17 cellular contexts compared by ENCODE assay signal in the genomic region with DNA sequence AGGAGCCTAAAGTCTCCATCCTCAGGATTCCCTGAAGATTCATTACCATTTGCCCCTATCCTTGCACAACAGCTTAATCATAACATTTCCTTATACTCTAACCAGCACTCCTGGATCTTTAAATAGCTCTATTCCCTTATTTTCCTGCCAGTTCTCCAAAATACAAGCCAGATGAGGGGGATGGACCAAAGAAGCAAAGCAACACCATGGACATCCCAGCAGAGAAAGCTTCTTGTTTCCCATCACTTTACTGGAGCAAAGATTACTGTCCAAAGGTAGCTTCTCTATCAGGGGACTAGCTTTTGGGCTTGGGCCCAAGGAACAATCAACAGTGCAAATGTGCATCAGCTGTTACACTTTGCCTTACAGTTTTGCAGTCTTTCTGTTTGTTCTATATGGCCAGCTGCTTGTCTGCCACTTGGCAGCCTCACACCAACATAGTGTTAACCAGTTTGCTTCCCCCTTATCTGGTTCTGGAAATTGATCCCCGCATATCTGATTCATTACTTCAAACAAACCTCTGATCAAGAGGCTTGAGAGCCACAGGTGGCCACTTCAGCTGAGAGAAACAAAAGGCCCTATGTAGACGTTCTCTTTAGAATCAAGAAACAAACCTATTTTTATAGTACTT.
DNase-seq lines count a peak whose midpoint lies in the region; ATAC-seq and TF ChIP-seq lines count a peak whose summit lies in the region.
"Had no signal": no experiment of that assay in that cellular context is flagged by ENCODE, and none has a peak within 500 bp of the region (broad histone marks: within the 10 kb centered on the region; RNA-seq: fewer than 3 reads in every experiment).

No MANE protein-coding gene starts in this region.

- H3K9me3 Mint-ChIP-seq in GM23338: no peaks in the 10 kb centered on the region; the same call in 2 of the 3 replicates

- H3K36me3 ChIP-seq in GM23338 (ENCODE audit: insufficient read depth): no peaks in the 10 kb centered on the region
- H3K36me3 ChIP-seq: BLaER1 treated with 17β-estradiol and CSF1 and Interleukin-3, amounts not matched to agents 10 nM and 100 nM had no signal

- TF ChIP-seq CTCF in GM23338 (conservative IDR thresholded peaks at IDR 0.05; ENCODE audit: low read depth in 2 of 2) (no peak), fibroblast of pulmonary artery (IDR thresholded peaks at IDR 0.05; ENCODE audit: low read length, missing control alignments) (no peak)

- no peak overlapping the region for H3K27ac Mint-ChIP-seq in GM23338
- H3K27ac Mint-ChIP-seq: CD8-positive, alpha-beta memory T cell; T-helper 1 cell treated with Interleukin-12 subunit alpha and Interleukin-12 subunit beta and Interleukin-4 antibody, amounts not matched to agents 30 μg/mL and 1 μg/mL, for 36 hours had no signal

- DNase-seq in COLO668 (lab: John Stamatoyannopoulos, UW; ENCODE audit: unreplicated experiment) (peak; percentile 40), GM23338 (ENCODE audit: low spot score) (peak; percentile 3), NCI-H345 (lab: John Stamatoyannopoulos, UW) (peak; percentile 47), fibroblast of pulmonary artery (ENCODE audit: low read depth) (peak; percentile 6), NCI-H446 (lab: John Stamatoyannopoulos, UW) (no peak), GF-D8 (lab: John Stamatoyannopoulos, UW) (no peak), dermis blood vessel endothelial cell (no peak)
- DNase-seq: CD8-positive, alpha-beta memory T cell; KG1; MV-4-11; NCI-H187 treated with DMSO at 0.1 percent for 48 hours; NCI-H510A treated with DMSO at 0.1 percent for 48 hours had no signal

- H2AFZ ChIP-seq in GM23338: 0 out of 2 replicates have a peak overlapping the region, but pooled peaks have one; percentile 20

- H3K79me2 ChIP-seq in GM23338 (replicated peaks; ENCODE audit: insufficient read depth): no peaks in the 10 kb centered on the region

- H3K4me1 ChIP-seq in GM23338 (ENCODE audit: insufficient read depth): peaks cover 7% of the 10 kb centered on the region; the same call in 1 of the 2 replicates
- H3K4me1 ChIP-seq: BLaER1 treated with 17β-estradiol and CSF1 and Interleukin-3, amounts not matched to agents 10 nM and 100 nM had no signal

- no peak for ATAC-seq in GM23338
- ATAC-seq in GM21825 (IDR thresholded peaks at IDR 0.05; ENCODE audit: unreplicated experiment): no peak
- ATAC-seq: GM12878, HepG2 had no signal

- H3F3A ChIP-seq in GM23338 (replicated peaks; ENCODE audit: low read depth): no peaks in the 10 kb centered on the region

- H3K9me2 ChIP-seq in GM23338 (ENCODE audit: insufficient read depth): no peaks in the 10 kb centered on the region

- H3K27me3 Mint-ChIP-seq in GM23338 (ENCODE audit: insufficient read depth, low read depth, poor library complexity): peaks cover 2% of the 10 kb centered on the region
- H3K27me3 Mint-ChIP-seq: CD8-positive, alpha-beta memory T cell had no signal

- H3K27ac ChIP-seq in GM23338 (ENCODE audit: low read depth): no peak overlapping the region
- H3K27ac ChIP-seq: BLaER1 treated with 17β-estradiol and CSF1 and Interleukin-3, amounts not matched to agents 10 nM and 100 nM had no signal

- no peaks in the 10 kb centered on the region for H4K20me1 ChIP-seq in GM23338 (replicated peaks; ENCODE audit: insufficient read depth)
- H4K20me1 ChIP-seq: BLaER1 treated with 17β-estradiol and CSF1 and Interleukin-3, amounts not matched to agents 10 nM and 100 nM had no signal

- H3K27me3 ChIP-seq in GM23338 (ENCODE audit: insufficient read depth): no peaks in the 10 kb centered on the region
- H3K27me3 ChIP-seq: BLaER1 treated with 17β-estradiol and CSF1 and Interleukin-3, amounts not matched to agents 10 nM and 100 nM had no signal

- H3K4me1 Mint-ChIP-seq in GM23338: peaks cover 19% of the 10 kb centered on the region
- H3K4me1 Mint-ChIP-seq: CD8-positive, alpha-beta memory T cell had no signal

- no peaks in the 10 kb centered on the region for H3K36me3 Mint-ChIP-seq in GM23338 (ENCODE audit: low read depth)
- H3K36me3 Mint-ChIP-seq: CD8-positive, alpha-beta memory T cell had no signal

- no peak overlapping the region for H3K4me3 Mint-ChIP-seq in GM23338
- H3K4me3 Mint-ChIP-seq: CD8-positive, alpha-beta memory T cell; T-helper 1 cell treated with Interleukin-12 subunit alpha and Interleukin-12 subunit beta and Interleukin-4 antibody, amounts not matched to agents 30 μg/mL and 1 μg/mL, for 36 hours had no signal

- H3K4me3 ChIP-seq in GM23338 (no peak overlapping the region), fibroblast of pulmonary artery (replicated peaks; ENCODE audit: low read depth, low read length) (no peak overlapping the region)
- H3K4me3 ChIP-seq: BLaER1 treated with 17β-estradiol and CSF1 and Interleukin-3, amounts not matched to agents 10 nM and 100 nM; GM12878 had no signal

- H3K4me2 ChIP-seq in GM23338: no peak overlapping the region
- H3K4me2 ChIP-seq: BLaER1 treated with 17β-estradiol and CSF1 and Interleukin-3, amounts not matched to agents 10 nM and 100 nM had no signal

TF ChIP-seq in GM23338, 12 proteins besides CTCF, POLR2A, EP300 and RAD21 (continues in another document):
- TF ChIP-seq, protein P1, sequence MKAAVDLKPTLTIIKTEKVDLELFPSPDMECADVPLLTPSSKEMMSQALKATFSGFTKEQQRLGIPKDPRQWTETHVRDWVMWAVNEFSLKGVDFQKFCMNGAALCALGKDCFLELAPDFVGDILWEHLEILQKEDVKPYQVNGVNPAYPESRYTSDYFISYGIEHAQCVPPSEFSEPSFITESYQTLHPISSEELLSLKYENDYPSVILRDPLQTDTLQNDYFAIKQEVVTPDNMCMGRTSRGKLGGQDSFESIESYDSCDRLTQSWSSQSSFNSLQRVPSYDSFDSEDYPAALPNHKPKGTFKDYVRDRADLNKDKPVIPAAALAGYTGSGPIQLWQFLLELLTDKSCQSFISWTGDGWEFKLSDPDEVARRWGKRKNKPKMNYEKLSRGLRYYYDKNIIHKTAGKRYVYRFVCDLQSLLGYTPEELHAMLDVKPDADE (IDR thresholded peaks at IDR 0.05): no peak
- no peak for TF ChIP-seq JUNB (IDR thresholded peaks at IDR 0.05; ENCODE audit: unreplicated experiment)
- TF ChIP-seq, protein P2, sequence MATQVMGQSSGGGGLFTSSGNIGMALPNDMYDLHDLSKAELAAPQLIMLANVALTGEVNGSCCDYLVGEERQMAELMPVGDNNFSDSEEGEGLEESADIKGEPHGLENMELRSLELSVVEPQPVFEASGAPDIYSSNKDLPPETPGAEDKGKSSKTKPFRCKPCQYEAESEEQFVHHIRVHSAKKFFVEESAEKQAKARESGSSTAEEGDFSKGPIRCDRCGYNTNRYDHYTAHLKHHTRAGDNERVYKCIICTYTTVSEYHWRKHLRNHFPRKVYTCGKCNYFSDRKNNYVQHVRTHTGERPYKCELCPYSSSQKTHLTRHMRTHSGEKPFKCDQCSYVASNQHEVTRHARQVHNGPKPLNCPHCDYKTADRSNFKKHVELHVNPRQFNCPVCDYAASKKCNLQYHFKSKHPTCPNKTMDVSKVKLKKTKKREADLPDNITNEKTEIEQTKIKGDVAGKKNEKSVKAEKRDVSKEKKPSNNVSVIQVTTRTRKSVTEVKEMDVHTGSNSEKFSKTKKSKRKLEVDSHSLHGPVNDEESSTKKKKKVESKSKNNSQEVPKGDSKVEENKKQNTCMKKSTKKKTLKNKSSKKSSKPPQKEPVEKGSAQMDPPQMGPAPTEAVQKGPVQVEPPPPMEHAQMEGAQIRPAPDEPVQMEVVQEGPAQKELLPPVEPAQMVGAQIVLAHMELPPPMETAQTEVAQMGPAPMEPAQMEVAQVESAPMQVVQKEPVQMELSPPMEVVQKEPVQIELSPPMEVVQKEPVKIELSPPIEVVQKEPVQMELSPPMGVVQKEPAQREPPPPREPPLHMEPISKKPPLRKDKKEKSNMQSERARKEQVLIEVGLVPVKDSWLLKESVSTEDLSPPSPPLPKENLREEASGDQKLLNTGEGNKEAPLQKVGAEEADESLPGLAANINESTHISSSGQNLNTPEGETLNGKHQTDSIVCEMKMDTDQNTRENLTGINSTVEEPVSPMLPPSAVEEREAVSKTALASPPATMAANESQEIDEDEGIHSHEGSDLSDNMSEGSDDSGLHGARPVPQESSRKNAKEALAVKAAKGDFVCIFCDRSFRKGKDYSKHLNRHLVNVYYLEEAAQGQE (IDR thresholded peaks at IDR 0.05; ENCODE audit: unreplicated experiment): no peak
- TF ChIP-seq ZNF331 (CRISPR knock-in tag; IDR thresholded peaks at IDR 0.05; ENCODE audit: low read depth): no peak
- no peak for TF ChIP-seq EZH2 (IDR thresholded peaks at IDR 0.05; ENCODE audit: low read depth, unreplicated experiment)
- no peak for TF ChIP-seq CREB1 (CRISPR knock-in tag; IDR thresholded peaks at IDR 0.05; ENCODE audit: low read depth)
- TF ChIP-seq POLR2AphosphoS5 (IDR thresholded peaks at IDR 0.05; ENCODE audit: low read depth): no peak
- TF ChIP-seq EZH2phosphoT487 (IDR thresholded peaks at IDR 0.05; ENCODE audit: unreplicated experiment): no peak

Comparison
In these comparisons a context has a peak if more than half of its experiments do, and no peak if none do; other contexts are left out.
1. DNase-seq: peak in COLO668 (single experiment), GM23338 (single experiment), NCI-H345 (single experiment) and fibroblast of pulmonary artery (single experiment); none in NCI-H446 (0 of 2), GF-D8 (single experiment) and dermis blood vessel endothelial cell (single experiment).